Comparison of ENCODE assay signal across 8 cellular contexts in genomic region chr15:71730277-71731144, GRCh38.
DNase-seq lines count a peak whose midpoint lies in the region; ATAC-seq and TF ChIP-seq lines count a peak whose summit lies in the region.

No MANE protein-coding gene starts in this region.

- no peaks in the 10 kb centered on the region for H3K36me3 Mint-ChIP-seq in neural crest cell (ENCODE audit: low read depth)

- no peak overlapping the region for H3K4me3 ChIP-seq in WERI-Rb-1 (ENCODE audit: low read depth, low read length)
- no peak overlapping the region for H3K4me3 ChIP-seq in fibroblast of mammary gland (ENCODE audit: control insufficient read depth, low read depth, low read length)

- H3K36me3 ChIP-seq in WERI-Rb-1: no peaks in the 10 kb centered on the region

- CTCF ChIA-PET in GM10248 (lab: Yijun Ruan, JAX): interaction anchor here (0.6 to 3.2 kb wide), 12 partner anchors 9 to 283 kb away, joined by 3 to 17 read pairs (median 3); no protein-coding TSS in a partner anchor

- no peak for ATAC-seq in GM21447 (IDR thresholded peaks at IDR 0.05; ENCODE audit: unreplicated experiment)

- peaks cover 5% of the 10 kb centered on the region for H3K4me1 Mint-ChIP-seq in neural crest cell

- DNase-seq in AG09319 (ENCODE audit: extremely low read depth, low read depth) (no peak), GM10248 (ENCODE audit: extremely low spot score) (peak; percentile 67), NAMALWA (ENCODE audit: low spot score) (peak; percentile 71), WERI-Rb-1 (peak; percentile 58), fibroblast of mammary gland (ENCODE audit: low read depth) (peak; percentile 79), neural crest cell (ENCODE audit: low read depth, low spot score) (peak; percentile 29), ecto neural progenitor cell (ENCODE audit: low spot score) (no peak)

- TF ChIP-seq CTCF in AG09319 (IDR thresholded peaks at IDR 0.05; ENCODE audit: low read depth, low read length): peak; percentile 77
- TF ChIP-seq CTCF in GM10248 (IDR thresholded peaks at IDR 0.05; ENCODE audit: control extremely low read depth, extremely low read depth, low read depth, missing control alignments): peak; percentile 80
- peak; percentile 77 for TF ChIP-seq CTCF in WERI-Rb-1 (IDR thresholded peaks at IDR 0.05; ENCODE audit: low read depth, low read length)
- TF ChIP-seq CTCF in fibroblast of mammary gland (conservative IDR thresholded peaks at IDR 0.05; ENCODE audit: control insufficient read depth, insufficient read depth, low read depth, low read length): peak; percentile 76
- TF ChIP-seq CTCF in neural crest cell (conservative IDR thresholded peaks at IDR 0.05): peak; percentile 79

- H3K27ac ChIP-seq in WERI-Rb-1: no peak overlapping the region

- H3K27me3 ChIP-seq in WERI-Rb-1 (ENCODE audit: insufficient read depth, low read depth, severe bottlenecking): no peaks in the 10 kb centered on the region

- H3K4me3 Mint-ChIP-seq in neural crest cell: no peak overlapping the region

- H3K9me3 ChIP-seq in WERI-Rb-1 (ENCODE audit: severe bottlenecking): no peaks in the 10 kb centered on the region

- POLR2A ChIA-PET in GM10248 (lab: Yijun Ruan, JAX): no interaction called here

- no peak overlapping the region for H3K27ac Mint-ChIP-seq in neural crest cell (ENCODE audit: unreplicated experiment)

- H3K9me3 Mint-ChIP-seq in neural crest cell: no peaks in the 10 kb centered on the region

- no peaks in the 10 kb centered on the region for H3K27me3 Mint-ChIP-seq in neural crest cell (ENCODE audit: low read depth)

Comparison
In these comparisons a context has a peak if more than half of its experiments do, and no peak if none do; other contexts are left out.
1. DNase-seq: peak in GM10248 (single experiment), NAMALWA (single experiment), WERI-Rb-1 (single experiment), fibroblast of mammary gland (single experiment) and neural crest cell (single experiment); none in AG09319 (single experiment) and ecto neural progenitor cell (single experiment).
2. Peak in every context shown above with its lines, with median percentiles within 50 percentile points of each other: CTCF ChIP-seq.